8 cellular contexts compared by ENCODE assay signal in genomic region chr17:50783193-50783660, GRCh38. TPM values are rescaled to one million over a fixed set of nuclear protein-coding genes. Genes with fewer than 3 reads are reported as not detected.
DNase-seq lines count a peak whose midpoint lies in the region; ATAC-seq and TF ChIP-seq lines count a peak whose summit lies in the region.

No MANE protein-coding gene starts in this region.

- H3K9me3 Mint-ChIP-seq in activated B cell treated with CpG ODN at 0.5 μM for 24 hours = no peaks in the 10 kb centered on the region

- peak; percentile 88 for TF ChIP-seq CTCF in activated B cell treated with CpG ODN at 0.5 μM for 24 hours (IDR thresholded peaks at IDR 0.05)

- H3K4me3 Mint-ChIP-seq in activated B cell treated with CpG ODN at 0.5 μM for 24 hours = no peak overlapping the region

- POLR2A ChIA-PET in activated B cell treated with CpG ODN at 0.5 μM for 24 hours (lab: Charles Lee) = no interaction called here

- H3K27me3 Mint-ChIP-seq in activated B cell treated with CpG ODN at 0.5 μM for 24 hours = peaks cover 9% of the 10 kb centered on the region

- intact Hi-C loops in activated B cell treated with CpG ODN at 0.5 μM for 24 hours (cut with micrococcal nuclease) = loop anchor here (1.0 to 2.0 kb wide), 3 partner anchors 70 to 273 kb away; no protein-coding TSS in a partner anchor

- peak; percentile 96 for DNase-seq in COLO829 (ENCODE audit: low spot score)
- DNase-seq in NCI-H345 treated with DMSO at 0.1 percent for 48 hours (lab: John Stamatoyannopoulos, UW; ENCODE audit: unreplicated experiment) = peak; percentile 67
- DNase-seq in activated B cell treated with CpG ODN at 0.5 μM for 24 hours = peak; percentile 76
- peak; percentile 94 to 97 for DNase-seq in T47D (ENCODE audit: low read depth in 1 of 2, low spot score in 1 of 2)
- peak; percentile 85 for DNase-seq in iris pigment epithelial cell (ENCODE audit: low read depth)
- DNase-seq in stimulated activated CD4-positive, alpha-beta T cell treated with anti-CD3 and anti-CD28 coated beads, Interleukin-15, amount 100 ng/mL, for 48 hours (ENCODE audit: low read depth in 2 of 2) = peak; percentile 65 to 79

- ATAC-seq in HG02678 (IDR thresholded peaks at IDR 0.05; ENCODE audit: unreplicated experiment) (peak; percentile 55), activated B cell treated with CpG ODN at 0.5 μM for 24 hours (ENCODE audit: low read depth) (peak; percentile 99), HG03039 (IDR thresholded peaks at IDR 0.05; ENCODE audit: unreplicated experiment) (no peak)

- H3K4me1 Mint-ChIP-seq in activated B cell treated with CpG ODN at 0.5 μM for 24 hours = peaks cover 6% of the 10 kb centered on the region

- in situ Hi-C loops in T47D (cut with HindIII; ENCODE audit: low pct_unique_long_range_greater_than_20kb, low sequenced_read_pairs) = no loop called here

- CTCF ChIA-PET in activated B cell treated with CpG ODN at 0.5 μM for 24 hours (lab: Charles Lee) = interaction anchor here (0.6 to 1.7 kb wide), 13 partner anchors 9 to 245 kb away, joined by 3 to 5 read pairs (median 4); no protein-coding TSS in a partner anchor

- H3K36me3 Mint-ChIP-seq in activated B cell treated with CpG ODN at 0.5 μM for 24 hours (ENCODE audit: low read depth) = no peaks in the 10 kb centered on the region

- H3K27ac Mint-ChIP-seq in activated B cell treated with CpG ODN at 0.5 μM for 24 hours = no peak overlapping the region

RNA-seq across cellular contexts. Expression of gene ANKRD40CL, which starts 15.9 kb away (rescaled TPM):
- 0.42 TPM in 1 of 2 replicates, not detected in the other for total RNA-seq in activated B cell treated with CpG ODN at 0.5 μM for 24 hours

RNA-seq across cellular contexts. Expression of gene WFIKKN2, which starts 52.2 kb away (rescaled TPM):
- not detected in 2 replicates for total RNA-seq in activated B cell treated with CpG ODN at 0.5 μM for 24 hours
